8 cellular contexts compared by ENCODE assay signal in genomic region chr21:43717967-43718871, GRCh38. TPM values are rescaled to one million over a fixed set of nuclear protein-coding genes. Genes with fewer than 3 reads are reported as not detected.
DNase-seq lines count a peak whose midpoint lies in the region; TF ChIP-seq lines count a peak whose summit lies in the region.

No MANE protein-coding gene starts in this region.

- H3K4me1 Mint-ChIP-seq in CD8-positive, alpha-beta memory T cell = peaks cover 19 to 32% (median 29%) of the 10 kb centered on the region in 3 donors

- H3K36me3 Mint-ChIP-seq in CD8-positive, alpha-beta memory T cell = peaks cover 0 to 2% (median 0%) of the 10 kb centered on the region in 3 donors

- no peaks in the 10 kb centered on the region for H3K9me3 ChIP-seq in CD8-positive, alpha-beta memory T cell (ENCODE audit: low read length)
- H3K9me3 ChIP-seq in fibroblast of lung (ENCODE audit: control insufficient read depth, insufficient read depth, low read depth, low read length) (no peaks in the 10 kb centered on the region), osteoblast (ENCODE audit: low read depth, low read length) (no peaks in the 10 kb centered on the region)

- POLR2A ChIA-PET in CD8-positive, alpha-beta memory T cell (lab: Charles Lee) = no interaction called here

- DNase-seq in CD8-positive, alpha-beta memory T cell = no peak
- DNase-seq in RPMI8226 (peak; percentile 30), fibroblast of lung (ENCODE audit: low read depth in 2 of 2) (no peak), osteoblast (ENCODE audit: insufficient read length, low spot score, missing footprints) (peak; percentile 57), UCSD-AML1 (lab: John Stamatoyannopoulos, UW; ENCODE audit: unreplicated experiment) (no peak), GDM1 (lab: John Stamatoyannopoulos, UW) (no peak), NCI-H1092 treated with DMSO at 0.1 percent for 48 hours (lab: John Stamatoyannopoulos, UW) (no peak), SW480 (ENCODE audit: low spot score) (no peak)

- CTCF ChIA-PET in CD8-positive, alpha-beta memory T cell (lab: Charles Lee) = no interaction called here

- H3K36me3 ChIP-seq in CD8-positive, alpha-beta memory T cell (ENCODE audit: insufficient read depth, low read length) = no peaks in the 10 kb centered on the region
- H3K36me3 ChIP-seq in fibroblast of lung (ENCODE audit: control insufficient read depth, insufficient read depth, low read length) = no peaks in the 10 kb centered on the region
- H3K36me3 ChIP-seq in osteoblast (ENCODE audit: insufficient read depth, low read length) = peaks cover 6% of the 10 kb centered on the region

- peak overlapping the region; percentile 73 for H3K4me2 ChIP-seq in fibroblast of lung (ENCODE audit: extremely low read depth, insufficient read depth, low read length)
- peak overlapping the region; percentile 81 for H3K4me2 ChIP-seq in osteoblast (ENCODE audit: insufficient read depth, low read length)

- peak overlapping the region in 7 of 8 donors; percentile 42 to 91 (median 77) for H3K27ac Mint-ChIP-seq in CD8-positive, alpha-beta memory T cell

- H3K79me2 ChIP-seq in fibroblast of lung (ENCODE audit: control insufficient read depth, insufficient read depth, low read length) = peaks cover 33% of the 10 kb centered on the region
- H3K79me2 ChIP-seq in osteoblast (ENCODE audit: insufficient read depth, low read length) = peaks cover 40% of the 10 kb centered on the region

- H4K20me1 ChIP-seq in fibroblast of lung (ENCODE audit: control insufficient read depth, extremely low read depth, insufficient read depth, low read length) (no peaks in the 10 kb centered on the region), osteoblast (ENCODE audit: insufficient read depth, low read length) (peaks cover 28% of the 10 kb centered on the region)

- no peaks in the 10 kb centered on the region for H3K9me3 Mint-ChIP-seq in CD8-positive, alpha-beta memory T cell

- H2AFZ ChIP-seq in fibroblast of lung (ENCODE audit: low read length) (peak overlapping the region; percentile 60), osteoblast (ENCODE audit: low read length) (peak overlapping the region; percentile 56)

- H3K27me3 Mint-ChIP-seq in CD8-positive, alpha-beta memory T cell = peaks cover 0 to 2% of the 10 kb centered on the region in 2 donors

- H3K4me3 Mint-ChIP-seq in CD8-positive, alpha-beta memory T cell = peak overlapping the region; percentile 81 to 93 (median 86)

- H3K9ac ChIP-seq in fibroblast of lung (ENCODE audit: insufficient read depth, low read length) = peak overlapping the region; percentile 93

- peaks cover 21% of the 10 kb centered on the region for H3K4me1 ChIP-seq in CD8-positive, alpha-beta memory T cell (ENCODE audit: insufficient read depth, low read length)
- H3K4me1 ChIP-seq in fibroblast of lung (ENCODE audit: control insufficient read depth, extremely low read depth, insufficient read depth, low read length) (peaks cover 7% of the 10 kb centered on the region), osteoblast (ENCODE audit: insufficient read depth, low read length) (peaks cover 22% of the 10 kb centered on the region)

- peak overlapping the region; percentile 79 for H3K27ac ChIP-seq in CD8-positive, alpha-beta memory T cell (ENCODE audit: low read depth, low read length)
- H3K27ac ChIP-seq in fibroblast of lung (ENCODE audit: insufficient read depth, low read length) (peak overlapping the region; percentile 51), osteoblast (ENCODE audit: low read depth, low read length) (no peak overlapping the region)

- no peaks in the 10 kb centered on the region for H3K27me3 ChIP-seq in CD8-positive, alpha-beta memory T cell (ENCODE audit: insufficient read depth, low read length, poor library complexity, severe bottlenecking)
- no peaks in the 10 kb centered on the region for H3K27me3 ChIP-seq in fibroblast of lung (ENCODE audit: control insufficient read depth, insufficient read depth, low read length)
- H3K27me3 ChIP-seq in osteoblast (ENCODE audit: insufficient read depth, low read length) = no peaks in the 10 kb centered on the region

- no peak for TF ChIP-seq CTCF in fibroblast of lung (conservative IDR thresholded peaks at IDR 0.05 in 1 of 2, IDR thresholded peaks at IDR 0.05 in 1 of 2; ENCODE audit: low read depth in 1 of 2, low read length in 2 of 2)
- TF ChIP-seq CTCF in osteoblast (IDR thresholded peaks at IDR 0.05; ENCODE audit: extremely low read depth, low read depth, low read length) = no peak

- H3K4me3 ChIP-seq in CD8-positive, alpha-beta memory T cell (ENCODE audit: low read length) = peak overlapping the region; percentile 85
- H3K4me3 ChIP-seq in fibroblast of lung (replicated peaks in 1 of 4; ENCODE audit: control extremely low read depth in 1 of 4, insufficient read depth in 1 of 4, low read depth in 3 of 4, low read length in 4 of 4) = peak overlapping the region; percentile 48 to 88 (median 66)
- H3K4me3 ChIP-seq in osteoblast (ENCODE audit: insufficient read depth, low read length) = peak overlapping the region; percentile 91

RNA-seq across cellular contexts. Expression of gene PDXK, which starts 0.7 kb away (rescaled TPM):
- total RNA-seq in CD8-positive, alpha-beta memory T cell = 10 to 100 TPM; 96.3 to 96.7 TPM
- 38.3 TPM for polyA plus RNA-seq in CD8-positive, alpha-beta memory T cell
- total RNA-seq in fibroblast of lung (46.2 and 47.4 TPM in 2 replicates), osteoblast (88.4 and 89.4 TPM in 2 replicates)
- 146 and 162 TPM in 2 replicates for polyA plus RNA-seq in fibroblast of lung
- polyA plus RNA-seq in fibroblast of lung (2012) = 110 and 133 TPM in 2 replicates
- 200 and 210 TPM in 2 replicates for polyA minus RNA-seq in fibroblast of lung (ENCODE audit: low replicate concordance)

RNA-seq across cellular contexts. Expression of gene CSTB, which starts 57.9 kb away (rescaled TPM):
- total RNA-seq in CD8-positive, alpha-beta memory T cell = 10 to 100 TPM; 48.0 to 48.4 TPM
- 79.1 TPM for polyA plus RNA-seq in CD8-positive, alpha-beta memory T cell
- total RNA-seq in fibroblast of lung (9.8 and 24.8 TPM in 2 replicates), osteoblast (14.8 and 18.3 TPM in 2 replicates)
- polyA plus RNA-seq in fibroblast of lung = 72.5 and 120 TPM in 2 replicates
- 94.6 and 141 TPM in 2 replicates for polyA plus RNA-seq in fibroblast of lung (2012)
- 22.9 and 26.3 TPM in 2 replicates for polyA minus RNA-seq in fibroblast of lung (ENCODE audit: low replicate concordance)

RNA-seq across cellular contexts. Expression of gene RRP1B, which starts 58.9 kb away (rescaled TPM):
- 10 to 100 TPM; 92.6 to 94.3 TPM for total RNA-seq in CD8-positive, alpha-beta memory T cell
- 43.6 TPM for polyA plus RNA-seq in CD8-positive, alpha-beta memory T cell
- 16.9 and 20.3 TPM in 2 replicates for total RNA-seq in fibroblast of lung
- polyA plus RNA-seq in fibroblast of lung = 11.7 and 17.7 TPM in 2 replicates
- 12.0 and 17.3 TPM in 2 replicates for polyA plus RNA-seq in fibroblast of lung (2012)
- polyA minus RNA-seq in fibroblast of lung (ENCODE audit: low replicate concordance) = 11.5 and 20.2 TPM in 2 replicates
- total RNA-seq in osteoblast = 17.4 TPM in 2 replicates

RNA-seq across cellular contexts. Expression of gene HSF2BP, which starts 58.9 kb away (rescaled TPM):
- total RNA-seq in CD8-positive, alpha-beta memory T cell = 1 to 10 TPM in 1 of 2 experiments, under 1 TPM in 1; 0.53 to 1.4 TPM
- polyA plus RNA-seq in CD8-positive, alpha-beta memory T cell = 0.28 TPM
- total RNA-seq in fibroblast of lung (1.2 and 1.8 TPM in 2 replicates), osteoblast (1.8 and 2.1 TPM in 2 replicates)
- polyA plus RNA-seq in fibroblast of lung = 0.60 and 0.70 TPM in 2 replicates
- polyA plus RNA-seq in fibroblast of lung (2012) = 0.43 and 0.44 TPM in 2 replicates
- 0.67 TPM in 1 of 2 replicates, not detected in the other for polyA minus RNA-seq in fibroblast of lung (ENCODE audit: low replicate concordance)

Comparison
In these comparisons a context has a peak if more than half of its experiments do, and no peak if none do; other contexts are left out.
1. DNase-seq: peak in RPMI8226 (single experiment) and osteoblast (single experiment); none in CD8-positive, alpha-beta memory T cell (0 of 5), fibroblast of lung (0 of 2), UCSD-AML1 (single experiment), GDM1 (single experiment), NCI-H1092 treated with DMSO at 0.1 percent for 48 hours (single experiment) and SW480 (single experiment).
2. Peak in every context shown above with its lines, with median percentiles within 50 percentile points of each other: H3K4me3 ChIP-seq.